In the genomic region with DNA sequence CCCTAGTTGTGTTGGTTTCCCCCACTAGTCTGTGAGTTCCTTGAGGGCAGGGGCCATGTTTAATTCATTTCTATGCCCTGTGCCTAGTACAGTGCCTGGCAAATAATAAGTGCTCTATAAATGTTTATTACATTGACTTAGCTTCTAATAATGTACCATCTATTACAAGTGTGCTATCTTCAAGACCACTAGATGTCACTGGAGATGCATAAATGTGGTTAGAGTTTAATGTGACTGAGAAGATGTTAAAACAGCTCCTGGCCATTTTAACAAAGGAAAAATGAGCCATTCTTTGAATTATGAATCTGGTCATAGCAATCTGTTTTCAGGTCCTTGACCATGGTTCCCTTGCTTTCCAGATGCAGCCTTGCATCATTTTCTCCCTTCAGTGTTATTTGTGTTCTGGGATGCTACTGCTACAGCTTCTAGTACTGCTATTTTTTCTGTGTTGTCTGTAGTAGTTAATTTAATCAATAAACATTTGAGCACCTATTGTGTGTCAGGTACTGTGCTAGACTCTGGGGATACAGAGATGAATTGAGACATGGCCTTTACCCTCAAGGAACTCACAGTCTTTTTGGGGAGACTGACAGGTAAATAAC, we compare ENCODE assay signal across 8 cellular contexts. TPM values are rescaled to one million over a fixed set of nuclear protein-coding genes. Genes with fewer than 3 reads are reported as not detected.
DNase-seq lines count a peak whose midpoint lies in the region; ATAC-seq, FAIRE-seq and TF ChIP-seq lines count a peak whose summit lies in the region.

No MANE protein-coding gene starts in this region.

- no peak overlapping the region for H3K27ac ChIP-seq in liver (ENCODE audit: low read depth in 1 of 2, low read length in 2 of 2)

- ATAC-seq in HG02885 (IDR thresholded peaks at IDR 0.05; ENCODE audit: poor library complexity, unreplicated experiment) = peak; percentile 76
- no peak for ATAC-seq in GM19324 (IDR thresholded peaks at IDR 0.05; ENCODE audit: low FRiP score, unreplicated experiment)

- no peak overlapping the region for H3K4me3 ChIP-seq in liver (ENCODE audit: low read depth in 1 of 3, low read length in 3 of 3)

- peak; percentile 64 for TF ChIP-seq CTCF in liver (IDR thresholded peaks at IDR 0.05; ENCODE audit: low read depth, low read length, missing input control)

- H3K36me3 ChIP-seq in liver (ENCODE audit: control insufficient read depth in 4 of 4, insufficient read depth in 3 of 4, low read depth in 1 of 4, low read length in 3 of 4) = no peaks in the 10 kb centered on the region

- H3K9me3 ChIP-seq in liver (ENCODE audit: control insufficient read depth in 4 of 4, low read length in 3 of 4) = no peaks in the 10 kb centered on the region

- DNase-seq in NCI-H2196 (lab: John Stamatoyannopoulos, UW; ENCODE audit: unreplicated experiment) (peak; percentile 38), NCI-H2196 treated with DMSO at 0.1 percent for 48 hours (lab: John Stamatoyannopoulos, UW; ENCODE audit: unreplicated experiment) (no peak), NCI-H82 (lab: John Stamatoyannopoulos, UW) (peak; percentile 74), GOT3 (lab: John Stamatoyannopoulos, UW) (no peak)

- H3K9ac ChIP-seq in liver (ENCODE audit: low read depth in 1 of 2, low read length in 2 of 2) = no peak overlapping the region

- no peaks in the 10 kb centered on the region for H3K4me1 ChIP-seq in liver (ENCODE audit: control insufficient read depth in 4 of 4, insufficient read depth in 4 of 4, low read length in 3 of 4)

- peak; percentile 70 for FAIRE-seq in colon (lab: Jason Lieb, UNC)

- H3K27me3 ChIP-seq in liver (ENCODE audit: control insufficient read depth in 4 of 4, insufficient read depth in 4 of 4, low read length in 3 of 4) = no peaks in the 10 kb centered on the region

- peak; percentile 82 to 91 for TF ChIP-seq RAD21 in liver (IDR thresholded peaks at IDR 0.05)

TF ChIP-seq in liver, 16 proteins besides CTCF, POLR2A, EP300 and RAD21:
- TF ChIP-seq HNF4A (conservative IDR thresholded peaks at IDR 0.05) (no peak), TAF1 (conservative IDR thresholded peaks at IDR 0.05) (no peak), SP1 (IDR thresholded peaks at IDR 0.05) (no peak), EGR1 (IDR thresholded peaks at IDR 0.05; ENCODE audit: low read depth in 2 of 2) (no peak), FOXA1 (IDR thresholded peaks at IDR 0.05) (no peak), HNF4G (IDR thresholded peaks at IDR 0.05) (no peak), JUND (IDR thresholded peaks at IDR 0.05) (no peak), GABPA (IDR thresholded peaks at IDR 0.05 in 1 of 2, conservative IDR thresholded peaks at IDR 0.05 in 1 of 2) (no peak), RXRA (IDR thresholded peaks at IDR 0.05) (no peak), YY1 (IDR thresholded peaks at IDR 0.05) (no peak), NR2F2 (IDR thresholded peaks at IDR 0.05) (no peak)
- TF ChIP-seq, protein P1, sequence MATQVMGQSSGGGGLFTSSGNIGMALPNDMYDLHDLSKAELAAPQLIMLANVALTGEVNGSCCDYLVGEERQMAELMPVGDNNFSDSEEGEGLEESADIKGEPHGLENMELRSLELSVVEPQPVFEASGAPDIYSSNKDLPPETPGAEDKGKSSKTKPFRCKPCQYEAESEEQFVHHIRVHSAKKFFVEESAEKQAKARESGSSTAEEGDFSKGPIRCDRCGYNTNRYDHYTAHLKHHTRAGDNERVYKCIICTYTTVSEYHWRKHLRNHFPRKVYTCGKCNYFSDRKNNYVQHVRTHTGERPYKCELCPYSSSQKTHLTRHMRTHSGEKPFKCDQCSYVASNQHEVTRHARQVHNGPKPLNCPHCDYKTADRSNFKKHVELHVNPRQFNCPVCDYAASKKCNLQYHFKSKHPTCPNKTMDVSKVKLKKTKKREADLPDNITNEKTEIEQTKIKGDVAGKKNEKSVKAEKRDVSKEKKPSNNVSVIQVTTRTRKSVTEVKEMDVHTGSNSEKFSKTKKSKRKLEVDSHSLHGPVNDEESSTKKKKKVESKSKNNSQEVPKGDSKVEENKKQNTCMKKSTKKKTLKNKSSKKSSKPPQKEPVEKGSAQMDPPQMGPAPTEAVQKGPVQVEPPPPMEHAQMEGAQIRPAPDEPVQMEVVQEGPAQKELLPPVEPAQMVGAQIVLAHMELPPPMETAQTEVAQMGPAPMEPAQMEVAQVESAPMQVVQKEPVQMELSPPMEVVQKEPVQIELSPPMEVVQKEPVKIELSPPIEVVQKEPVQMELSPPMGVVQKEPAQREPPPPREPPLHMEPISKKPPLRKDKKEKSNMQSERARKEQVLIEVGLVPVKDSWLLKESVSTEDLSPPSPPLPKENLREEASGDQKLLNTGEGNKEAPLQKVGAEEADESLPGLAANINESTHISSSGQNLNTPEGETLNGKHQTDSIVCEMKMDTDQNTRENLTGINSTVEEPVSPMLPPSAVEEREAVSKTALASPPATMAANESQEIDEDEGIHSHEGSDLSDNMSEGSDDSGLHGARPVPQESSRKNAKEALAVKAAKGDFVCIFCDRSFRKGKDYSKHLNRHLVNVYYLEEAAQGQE (IDR thresholded peaks at IDR 0.05) = no peak
- TF ChIP-seq, protein P2, sequence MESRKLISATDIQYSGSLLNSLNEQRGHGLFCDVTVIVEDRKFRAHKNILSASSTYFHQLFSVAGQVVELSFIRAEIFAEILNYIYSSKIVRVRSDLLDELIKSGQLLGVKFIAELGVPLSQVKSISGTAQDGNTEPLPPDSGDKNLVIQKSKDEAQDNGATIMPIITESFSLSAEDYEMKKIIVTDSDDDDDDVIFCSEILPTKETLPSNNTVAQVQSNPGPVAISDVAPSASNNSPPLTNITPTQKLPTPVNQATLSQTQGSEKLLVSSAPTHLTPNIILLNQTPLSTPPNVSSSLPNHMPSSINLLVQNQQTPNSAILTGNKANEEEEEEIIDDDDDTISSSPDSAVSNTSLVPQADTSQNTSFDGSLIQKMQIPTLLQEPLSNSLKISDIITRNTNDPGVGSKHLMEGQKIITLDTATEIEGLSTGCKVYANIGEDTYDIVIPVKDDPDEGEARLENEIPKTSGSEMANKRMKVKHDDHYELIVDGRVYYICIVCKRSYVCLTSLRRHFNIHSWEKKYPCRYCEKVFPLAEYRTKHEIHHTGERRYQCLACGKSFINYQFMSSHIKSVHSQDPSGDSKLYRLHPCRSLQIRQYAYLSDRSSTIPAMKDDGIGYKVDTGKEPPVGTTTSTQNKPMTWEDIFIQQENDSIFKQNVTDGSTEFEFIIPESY (IDR thresholded peaks at IDR 0.05) = no peak
- TF ChIP-seq, protein P3, sequence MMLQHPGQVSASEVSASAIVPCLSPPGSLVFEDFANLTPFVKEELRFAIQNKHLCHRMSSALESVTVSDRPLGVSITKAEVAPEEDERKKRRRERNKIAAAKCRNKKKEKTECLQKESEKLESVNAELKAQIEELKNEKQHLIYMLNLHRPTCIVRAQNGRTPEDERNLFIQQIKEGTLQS (IDR thresholded peaks at IDR 0.05) = no peak

RNA-seq across cellular contexts. Expression of a gene that starts 43.2 kb away (rescaled TPM):
- total RNA-seq in liver = 1 to 10 TPM; 8.1 to 8.8 TPM
- polyA plus RNA-seq in liver = 1 to 10 TPM; 2.1 to 3.2 TPM

RNA-seq across cellular contexts. Expression of a gene that starts 54.7 kb away (rescaled TPM):
- 1 to 10 TPM; 3.7 to 4.2 TPM for total RNA-seq in liver
- polyA plus RNA-seq in liver = 1 to 10 TPM; 3.4 TPM

Comparison
In these comparisons a context has a peak if more than half of its experiments do, and no peak if none do; other contexts are left out.
1. DNase-seq: peak in NCI-H2196 (single experiment) and NCI-H82 (single experiment); none in NCI-H2196 treated with DMSO at 0.1 percent for 48 hours (single experiment) and GOT3 (single experiment).